In the genomic region with DNA sequence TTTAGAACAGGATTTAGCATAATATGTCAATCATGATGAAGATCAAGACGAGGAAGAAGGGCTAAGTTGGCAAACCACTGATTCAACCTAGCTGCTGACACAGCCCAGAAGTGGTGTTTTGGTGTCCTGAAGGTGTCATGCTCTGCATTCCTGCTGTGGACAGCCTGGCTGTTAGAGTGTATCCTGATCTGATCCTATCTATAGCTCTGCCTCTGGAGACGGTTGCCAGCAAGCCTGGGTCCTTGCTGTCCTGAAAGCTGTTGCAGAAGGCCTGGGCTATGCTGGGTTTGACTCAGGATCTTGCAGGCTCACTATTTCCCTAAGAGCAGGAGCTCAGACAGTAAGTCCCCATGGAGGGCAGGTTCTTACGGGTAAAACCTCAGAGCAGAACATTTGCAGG, we compare ENCODE assay signal across 31 cellular contexts.
"Had no signal": no experiment of that assay in that cellular context is flagged by ENCODE, and none has a peak within 500 bp of the region (broad histone marks: within the 10 kb centered on the region; RNA-seq: fewer than 3 reads in every experiment).

No MANE protein-coding gene starts in this region.

- H3K27ac ChIP-seq: neutrophil, pancreas, right atrium auricular region, right lobe of liver, sigmoid colon, suprapubic skin, testis, tibial artery, transverse colon, upper lobe of right lung, uterus had no signal

- H3K4me3 ChIP-seq: pancreas, right atrium auricular region, right lobe of liver, sigmoid colon, suprapubic skin, testis, tibial artery, transverse colon, upper lobe of right lung, uterus had no signal

- H3K4me3 Mint-ChIP-seq: naive B cell; naive thymus-derived CD8-positive, alpha-beta T cell; natural killer cell treated with Interleukin-12 subunit alpha and Interleukin-12 subunit beta and Interleukin-15 and Interleukin-18, amount 100 ng/mL, for 72 hours; nephron progenitor cell; neural crest cell; stimulated activated effector memory CD8-positive, alpha-beta T cell treated with anti-CD3 and anti-CD28 coated beads, Interleukin-12 subunit alpha, Interleukin-12 subunit beta, amount 100 ng/mL, for 72 hours; stimulated activated naive CD8-positive, alpha-beta T cell treated with anti-CD3 and anti-CD28 coated beads, Interleukin-15, amount 100 ng/mL, for 72 hours; type B pancreatic cell had no signal

- H3K36me3 ChIP-seq: neutrophil, pancreas, right atrium auricular region, right lobe of liver, sigmoid colon, suprapubic skin, tibial artery, transverse colon, upper lobe of right lung, uterus had no signal

- H3K36me3 Mint-ChIP-seq: naive B cell; naive thymus-derived CD8-positive, alpha-beta T cell; natural killer cell treated with Interleukin-12 subunit alpha and Interleukin-12 subunit beta and Interleukin-15 and Interleukin-18, amount 100 ng/mL, for 72 hours; stimulated activated effector memory CD8-positive, alpha-beta T cell treated with anti-CD3 and anti-CD28 coated beads, Interleukin-12 subunit alpha, Interleukin-12 subunit beta, amount 100 ng/mL, for 72 hours; type B pancreatic cell had no signal

- DNase-seq: naive B cell; naive thymus-derived CD8-positive, alpha-beta T cell; nephron progenitor cell; nucleus accumbens; pancreas; posterior cingulate gyrus; retina; right lobe of liver; sigmoid colon; small intestine; stimulated activated CD4-positive, alpha-beta T cell treated with anti-CD3 and anti-CD28 coated beads, Interleukin-15, amount 100 ng/mL, for 24 hours; stimulated activated CD4-positive, alpha-beta T cell treated with anti-CD3 and anti-CD28 coated beads, Interleukin-2, amount 100 ng/mL, for 24 hours; stimulated activated CD4-positive, alpha-beta T cell treated with anti-CD3 and anti-CD28 coated beads, Interleukin-2, amount 100 ng/mL, for 48 hours; stimulated activated CD4-positive, alpha-beta T cell treated with anti-CD3 and anti-CD28 coated beads, Interleukin-4, amount 100 ng/mL, for 24 hours; stimulated activated naive CD4-positive, alpha-beta T cell; stimulated activated naive CD8-positive, alpha-beta T cell treated with anti-CD3 and anti-CD28 coated beads, Interleukin-15, amount 100 ng/mL, for 72 hours; stimulated activated naive CD8-positive, alpha-beta T cell treated with anti-CD3 and anti-CD28 coated beads, Interleukin-15, Interleukin-2, amounts not matched to agents 100 U/mL and 50 U/mL, for 24 hours; substantia nigra; testis; tibial artery; transverse colon; upper lobe of right lung; uterus had no signal

- H3K9me3 ChIP-seq: neutrophil, pancreas, right lobe of liver, sigmoid colon, suprapubic skin, testis, transverse colon, upper lobe of right lung, uterus had no signal

- H3K9me3 Mint-ChIP-seq: natural killer cell treated with Interleukin-12 subunit alpha and Interleukin-12 subunit beta and Interleukin-15 and Interleukin-18, amount 100 ng/mL, for 72 hours; neural crest cell; stimulated activated effector memory CD8-positive, alpha-beta T cell treated with anti-CD3 and anti-CD28 coated beads, Interleukin-12 subunit alpha, Interleukin-12 subunit beta, amount 100 ng/mL, for 72 hours; type B pancreatic cell had no signal

- H3K4me1 ChIP-seq: pancreas, right atrium auricular region, right lobe of liver, suprapubic skin, tibial artery, transverse colon, upper lobe of right lung, uterus had no signal

- H3K27me3 ChIP-seq: neutrophil, pancreas, right atrium auricular region, right lobe of liver, sigmoid colon, suprapubic skin, testis, tibial artery, transverse colon, upper lobe of right lung, uterus had no signal

- H3K27me3 Mint-ChIP-seq: naive B cell had no signal

- FAIRE-seq: pancreas, small intestine had no signal

- ATAC-seq: naive thymus-derived CD8-positive, alpha-beta T cell; natural killer cell treated with Interleukin-12 subunit alpha and Interleukin-12 subunit beta and Interleukin-15 and Interleukin-18, amount 100 ng/mL, for 72 hours; pancreas; right lobe of liver; stimulated activated effector memory CD8-positive, alpha-beta T cell treated with anti-CD3 and anti-CD28 coated beads, Interleukin-12 subunit alpha, Interleukin-12 subunit beta, amount 100 ng/mL, for 72 hours; stimulated activated naive CD8-positive, alpha-beta T cell treated with anti-CD3 and anti-CD28 coated beads, Interleukin-15, amount 100 ng/mL, for 72 hours; stimulated activated naive CD8-positive, alpha-beta T cell treated with anti-CD3 and anti-CD28 coated beads, Interleukin-15, Interleukin-2, amounts not matched to agents 100 U/mL and 50 U/mL, for 24 hours; upper lobe of right lung had no signal

- H3K4me1 Mint-ChIP-seq: naive B cell; naive thymus-derived CD8-positive, alpha-beta T cell; nephron progenitor cell; neural crest cell; stimulated activated effector memory CD8-positive, alpha-beta T cell treated with anti-CD3 and anti-CD28 coated beads, Interleukin-12 subunit alpha, Interleukin-12 subunit beta, amount 100 ng/mL, for 72 hours; stimulated activated naive CD8-positive, alpha-beta T cell treated with anti-CD3 and anti-CD28 coated beads, Interleukin-15, amount 100 ng/mL, for 72 hours had no signal

- H3K27ac Mint-ChIP-seq: naive thymus-derived CD8-positive, alpha-beta T cell; natural killer cell treated with Interleukin-12 subunit alpha and Interleukin-12 subunit beta and Interleukin-15 and Interleukin-18, amount 100 ng/mL, for 72 hours; nephron progenitor cell; progenitor cell of endocrine pancreas; stimulated activated effector memory CD8-positive, alpha-beta T cell treated with anti-CD3 and anti-CD28 coated beads, Interleukin-12 subunit alpha, Interleukin-12 subunit beta, amount 100 ng/mL, for 72 hours; stimulated activated naive CD8-positive, alpha-beta T cell treated with anti-CD3 and anti-CD28 coated beads, Interleukin-15, amount 100 ng/mL, for 72 hours; type B pancreatic cell had no signal
